ENCODE assay signal across 15 cellular contexts in genomic region chr10:70849582-70850016, GRCh38. TPM values are rescaled to one million over a fixed set of nuclear protein-coding genes. Genes with fewer than 3 reads are reported as not detected.
DNase-seq lines count a peak whose midpoint lies in the region; ATAC-seq and TF ChIP-seq lines count a peak whose summit lies in the region.
"Had no signal": no experiment of that assay in that cellular context is flagged by ENCODE, and none has a peak within 500 bp of the region (broad histone marks: within the 10 kb centered on the region; RNA-seq: fewer than 3 reads in every experiment).

No MANE protein-coding gene starts in this region.

- no peaks in the 10 kb centered on the region for H3K9me3 ChIP-seq in adipocyte (ENCODE audit: control insufficient read depth, low read length)
- no peaks in the 10 kb centered on the region for H3K9me3 ChIP-seq in body of pancreas
- H3K9me3 ChIP-seq: BE2C, testis had no signal

- no peak for TF ChIP-seq POLR2A in body of pancreas (IDR thresholded peaks at IDR 0.05)

- no peak overlapping the region for H3K27ac ChIP-seq in body of pancreas
- H3K27ac ChIP-seq: testis had no signal

- H3K27me3 ChIP-seq in adipocyte (replicated peaks; ENCODE audit: control insufficient read depth, insufficient read depth, low read length), result no peaks in the 10 kb centered on the region
- H3K27me3 ChIP-seq in body of pancreas, result no peaks in the 10 kb centered on the region
- H3K27me3 ChIP-seq: BE2C, testis had no signal

- H3K9ac ChIP-seq in adipocyte (ENCODE audit: low read length), result no peak overlapping the region

- DNase-seq in AG04449 (ENCODE audit: low read depth, low spot score), result peak; percentile 83
- peak; percentile 56 for DNase-seq in HFF-Myc (ENCODE audit: extremely low read depth, low read depth)
- peak; percentile 82 for DNase-seq in adipocyte (ENCODE audit: low read depth)
- peak; percentile 76 for DNase-seq in foreskin melanocyte
- no peak for DNase-seq in body of pancreas
- DNase-seq in SHP77 treated with DMSO at 0.1 percent for 48 hours (lab: John Stamatoyannopoulos, UW), result no peak
- DNase-seq: BE2C, GF-D8, NCI-H2171, posterior cingulate gyrus, testis had no signal

- ATAC-seq in body of pancreas, result no peak
- no peak for ATAC-seq in HG03159 (IDR thresholded peaks at IDR 0.05; ENCODE audit: unreplicated experiment)
- ATAC-seq in HG02973 (IDR thresholded peaks at IDR 0.05; ENCODE audit: unreplicated experiment), result no peak
- ATAC-seq: K562 had no signal

- H3K36me3 ChIP-seq in adipocyte (ENCODE audit: control insufficient read depth, insufficient read depth, low read length, severe bottlenecking) (peaks cover 40% of the 10 kb centered on the region), body of pancreas (replicated peaks in 1 of 2; ENCODE audit: insufficient read depth in 1 of 2, low read depth in 2 of 2) (peaks cover 0 to 1% of the 10 kb centered on the region in 2 donors)

- H3K4me1 ChIP-seq in adipocyte (ENCODE audit: control insufficient read depth, insufficient read depth, low read length) (peaks cover 13% of the 10 kb centered on the region), body of pancreas (peaks cover 37% of the 10 kb centered on the region)

- H3K4me3 ChIP-seq in AG04449 (ENCODE audit: low read depth, low read length) (no peak overlapping the region), HFF-Myc (replicated peaks; ENCODE audit: low read depth, low read length) (no peak overlapping the region), adipocyte (ENCODE audit: low read length) (no peak overlapping the region), body of pancreas (no peak overlapping the region)
- H3K4me3 ChIP-seq: K562, lung, testis had no signal

- POLR2A ChIA-PET in AG04449 (lab: Yijun Ruan, JAX), result interaction anchor here (0.8 to 1.0 kb wide), 2 partner anchors 11 to 17 kb away, joined by 4 read pairs; no protein-coding TSS in a partner anchor

- intact Hi-C loops in body of pancreas (cut with DNase I), result no loop called here

- CTCF ChIA-PET in AG04449 (lab: Yijun Ruan, JAX), result interaction anchor here (1.0 kb wide), 1 partner anchor 29 kb away, joined by 3 read pairs; no protein-coding TSS in a partner anchor

- 48 to 60% methylated on average over 2 of the region's 2 CpGs for WGBS in body of pancreas, 2 donors

- TF ChIP-seq CTCF in AG04449 (IDR thresholded peaks at IDR 0.05; ENCODE audit: insufficient read depth, low read length, missing control alignments) (no peak), HFF-Myc (IDR thresholded peaks at IDR 0.05; ENCODE audit: low read depth, low read length, missing control alignments) (no peak), body of pancreas (IDR thresholded peaks at IDR 0.05) (no peak)

RNA-seq across cellular contexts. Expression of gene SGPL1, which starts 33.9 kb away (rescaled TPM):
- total RNA-seq in body of pancreas, result 10 to 100 TPM; 36.3 to 43.8 TPM

RNA-seq across cellular contexts. Expression of gene PCBD1, which starts 38.8 kb away (rescaled TPM):
- 10 to 100 TPM; 40.5 to 67.7 TPM for total RNA-seq in body of pancreas

Comparison
In these comparisons a context has a peak if more than half of its experiments do, and no peak if none do; other contexts are left out.
1. DNase-seq: peak in AG04449 (single experiment), HFF-Myc (single experiment), adipocyte (single experiment) and foreskin melanocyte (single experiment); none in body of pancreas (0 of 4) and SHP77 treated with DMSO at 0.1 percent for 48 hours (single experiment).